ENCODE assay signal across 27 cellular contexts in genomic region chr10:69835233-69835632, GRCh38. TPM values are rescaled to one million over a fixed set of nuclear protein-coding genes. Genes with fewer than 3 reads are reported as not detected.
"Had no signal": no experiment of that assay in that cellular context is flagged by ENCODE, and none has a peak within 500 bp of the region (broad histone marks: within the 10 kb centered on the region; RNA-seq: fewer than 3 reads in every experiment).

No MANE protein-coding gene starts in this region.

- H3K4me3 ChIP-seq: dorsolateral prefrontal cortex, gastrocnemius medialis, heart left ventricle, hepatocyte, lung, mucosa of descending colon, prostate gland, right atrium auricular region, smooth muscle cell, suprapubic skin, transverse colon, upper lobe of right lung, uterus had no signal

- H2AFZ ChIP-seq: hepatocyte had no signal

- H3K4me1 ChIP-seq: prostate gland, suprapubic skin, upper lobe of right lung, uterus had no signal

- DNase-seq: effector CD4-positive, alpha-beta T cell; foreskin fibroblast; gastrocnemius medialis; heart left ventricle; kidney; mucosa of descending colon; naive B cell; stimulated activated CD4-positive, alpha-beta T cell treated with anti-CD3 and anti-CD28 coated beads, Interleukin-12 subunit alpha, Interleukin-12 subunit beta, amount 100 ng/mL, for 4 hours; stimulated activated CD4-positive, alpha-beta T cell treated with anti-CD3 and anti-CD28 coated beads, Interleukin-1b, Interleukin-23, amount 100 ng/mL, for 48 hours; stimulated activated CD4-positive, alpha-beta T cell treated with anti-CD3 and anti-CD28 coated beads, Interleukin-4, amount 100 ng/mL, for 1 hour; stimulated activated CD8-positive, alpha-beta memory T cell treated with anti-CD3 and anti-CD28 coated beads, Interleukin-4, amount 100 ng/mL, for 48 hours; stimulated activated naive CD4-positive, alpha-beta T cell; stimulated activated naive CD8-positive, alpha-beta T cell treated with anti-CD3 and anti-CD28 coated beads, Interleukin-15, amount 100 ng/mL, for 72 hours; transverse colon; upper lobe of right lung; uterus had no signal

- H3K9me3 ChIP-seq: gastrocnemius medialis, heart left ventricle, mucosa of descending colon, prostate gland, right atrium auricular region, suprapubic skin, transverse colon, upper lobe of right lung, uterus had no signal

- H3K27ac ChIP-seq: gastrocnemius medialis, heart left ventricle, hepatocyte, prostate gland, right atrium auricular region, suprapubic skin, transverse colon, upper lobe of right lung, uterus had no signal

- H3K4me2 ChIP-seq: hepatocyte, smooth muscle cell had no signal

- ATAC-seq: esophagus mucosa; gastrocnemius medialis; left lobe of liver; natural killer cell treated with Interleukin-12 subunit alpha and Interleukin-12 subunit beta and Interleukin-15 and Interleukin-18, amount 100 ng/mL, for 72 hours; sciatic nerve; stimulated activated naive CD8-positive, alpha-beta T cell treated with anti-CD3 and anti-CD28 coated beads, Interleukin-15, amount 100 ng/mL, for 72 hours; upper lobe of right lung had no signal

- FAIRE-seq: kidney had no signal

- H3K79me2 ChIP-seq: hepatocyte had no signal

- H3K27me3 ChIP-seq: gastrocnemius medialis, heart left ventricle, hepatocyte, right atrium auricular region, transverse colon, upper lobe of right lung, uterus had no signal

- H3K36me3 ChIP-seq: gastrocnemius medialis, heart left ventricle, prostate gland, right atrium auricular region, suprapubic skin, transverse colon, upper lobe of right lung, uterus had no signal

RNA-seq across cellular contexts. Expression of gene COL13A1, which starts 33.5 kb away (rescaled TPM):
- total RNA-seq: natural killer cell treated with Interleukin-12 subunit alpha and Interleukin-12 subunit beta and Interleukin-15 and Interleukin-18, amount 100 ng/mL, for 72 hours had no signal
